ENCODE assay signal across 18 cellular contexts in the genomic region with DNA sequence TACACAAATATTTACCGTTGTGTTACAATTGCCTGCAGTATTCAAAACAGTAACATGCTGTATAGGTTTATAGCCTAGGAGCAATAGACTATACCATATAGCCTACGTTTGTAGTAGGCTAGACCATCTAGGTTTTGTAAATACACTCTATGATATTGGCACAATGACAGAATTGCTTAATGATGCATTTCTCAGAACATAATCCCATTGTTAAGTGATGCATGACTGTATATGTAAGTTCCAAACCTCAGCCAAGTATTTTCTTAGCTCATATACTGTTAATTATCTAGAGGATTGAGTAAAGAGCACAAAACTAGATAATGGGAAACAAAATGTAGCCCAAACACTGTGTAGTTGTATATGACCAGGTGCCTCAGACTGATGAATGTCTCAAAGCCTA.
"Had no signal": no experiment of that assay in that cellular context is flagged by ENCODE, and none has a peak within 500 bp of the region (broad histone marks: within the 10 kb centered on the region; RNA-seq: fewer than 3 reads in every experiment).

No MANE protein-coding gene starts in this region.

- H3K27ac ChIP-seq: body of pancreas, colonic mucosa, gastrocnemius medialis, heart left ventricle, neural progenitor cell, prostate gland, thoracic aorta, upper lobe of left lung had no signal

- H3K4me3 ChIP-seq: body of pancreas, colonic mucosa, gastrocnemius medialis, heart left ventricle, neural progenitor cell, prostate gland, smooth muscle cell, thoracic aorta, upper lobe of left lung had no signal

- DNase-seq: activated CD4-positive, alpha-beta memory T cell treated with anti-CD3 and anti-CD28 coated beads, Interleukin-2, amount 10 ng/mL, durations not matched to agents 7 days and 5 days; activated CD4-positive, alpha-beta T cell treated with anti-CD3 and anti-CD28 coated beads for 36 hours; activated CD8-positive, alpha-beta memory T cell treated with anti-CD3 and anti-CD28 coated beads, Interleukin-2, amount 10 ng/mL, durations not matched to agents 7 days and 5 days; amniotic stem cell; body of pancreas; central memory CD4-positive, alpha-beta T cell; colonic mucosa; erythroblast; gastrocnemius medialis; heart left ventricle; mesendoderm; naive thymus-derived CD4-positive, alpha-beta T cell; stimulated activated CD4-positive, alpha-beta T cell treated with anti-CD3 and anti-CD28 coated beads, Interleukin-4, amount 100 ng/mL, for 24 hours; upper lobe of left lung had no signal
